Comparison of ENCODE assay signal across 8 cellular contexts in the genomic region with DNA sequence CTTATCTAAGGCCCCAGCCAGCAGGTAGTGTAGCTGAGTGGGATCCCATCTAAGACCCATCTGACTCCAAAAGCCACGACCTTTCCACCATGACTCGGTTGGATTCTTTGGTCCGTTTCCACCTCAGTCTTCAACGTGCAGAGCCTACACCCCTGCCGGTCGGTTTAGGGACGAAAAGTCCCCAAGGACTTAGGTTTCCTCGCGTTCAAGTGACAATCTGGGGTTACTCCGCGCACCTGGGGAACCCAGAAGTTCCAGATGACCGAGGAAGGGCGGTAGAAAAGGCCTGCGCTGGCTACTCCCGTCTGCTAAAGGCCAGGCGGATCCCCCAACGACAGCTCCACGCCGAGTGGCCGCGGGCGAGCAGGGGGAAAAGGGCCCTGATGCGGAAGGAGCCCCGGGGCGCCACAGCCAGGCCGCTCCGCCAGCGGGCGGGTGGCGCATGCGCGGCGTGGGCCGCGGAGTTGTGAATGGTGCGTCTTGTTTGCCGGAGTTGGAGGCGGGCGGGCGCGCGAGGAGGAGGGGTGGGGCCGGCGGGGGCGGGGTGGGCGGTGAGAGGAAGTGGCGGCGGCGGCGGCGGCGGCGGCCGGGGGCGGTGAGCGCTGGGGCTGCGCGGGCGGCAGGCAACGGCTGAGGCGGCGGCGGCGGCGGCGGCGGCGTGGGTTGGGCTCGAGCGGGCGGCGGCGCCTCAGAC. TPM values are rescaled to one million over a fixed set of nuclear protein-coding genes. Genes with fewer than 3 reads are reported as not detected.
DNase-seq lines count a peak whose midpoint lies in the region; ATAC-seq and TF ChIP-seq lines count a peak whose summit lies in the region.

Gene CBFB (plus strand): TSS at position 595 of the 694 bp plus-strand sequence. CDS start 259 bp downstream, outside the sequence.

- POLR2A ChIA-PET in HEK293 (lab: Yijun Ruan, JAX), result interaction anchor here (0.5 to 3.8 kb wide), 6 partner anchors 9 to 149 kb away, joined by 3 to 15 read pairs (median 4); no protein-coding TSS in a partner anchor

- H3K36me3 Mint-ChIP-seq in activated naive CD4-positive, alpha-beta T cell treated with anti-CD3 and anti-CD28 coated beads, Interleukin-2, amount 50 U/mL, for 24 hours, result no peaks in the 10 kb centered on the region

- DNase-seq in GM04504 (ENCODE audit: low read depth) (peak; percentile 79), NAMALWA (ENCODE audit: low spot score) (peak; percentile 95), glomerular endothelial cell (ENCODE audit: extremely low read depth, low read depth, low spot score) (no peak), omental fat pad (ENCODE audit: low spot score) (peak; percentile 77)

- peaks cover 5% of the 10 kb centered on the region; the same call in 1 of the 2 replicates for H3K4me1 ChIP-seq in HEK293 (ENCODE audit: control insufficient read depth, insufficient read depth, low read length)

- no peaks in the 10 kb centered on the region for H3K9me3 Mint-ChIP-seq in activated naive CD4-positive, alpha-beta T cell treated with anti-CD3 and anti-CD28 coated beads, Interleukin-2, amount 50 U/mL, for 24 hours

- peak within 1 kb of the TSS; percentile 84 for H3K4me3 ChIP-seq in HEK293 (ENCODE audit: low read depth, low read length)

- CTCF ChIA-PET in HEK293 (lab: Yijun Ruan, JAX), result interaction anchor here (0.6 to 2.9 kb wide), 8 partner anchors 9 to 1361 kb away, joined by 3 to 25 read pairs (median 3); no protein-coding TSS in a partner anchor

- peak within 1 kb of the TSS; percentile 92 for H3K27ac Mint-ChIP-seq in activated naive CD4-positive, alpha-beta T cell treated with anti-CD3 and anti-CD28 coated beads, Interleukin-2, amount 50 U/mL, for 24 hours

- peak within 1 kb of the TSS; percentile 92 for H3K4me3 Mint-ChIP-seq in activated naive CD4-positive, alpha-beta T cell treated with anti-CD3 and anti-CD28 coated beads, Interleukin-2, amount 50 U/mL, for 24 hours

- H3K27ac ChIP-seq in HEK293 (ENCODE audit: extremely low read depth, low read depth, low read length), result peak within 1 kb of the TSS; percentile 79
- H3K27ac ChIP-seq in temporal lobe (ENCODE audit: low read depth, low read length), result peak within 1 kb of the TSS; percentile 96

- peak; percentile 69 for TF ChIP-seq CTCF in HEK293 (tag by site-specific recombination; IDR thresholded peaks at IDR 0.05)
- TF ChIP-seq CTCF in omental fat pad (IDR thresholded peaks at IDR 0.05), result no peak

- peaks cover 5 to 17% of the 10 kb centered on the region in 2 experiments; a peak in 2 of 3 replicates for H3K36me3 ChIP-seq in HEK293 (ENCODE audit: control insufficient read depth in 2 of 2, insufficient read depth in 1 of 2, low read length in 2 of 2)

- H3K27me3 Mint-ChIP-seq in activated naive CD4-positive, alpha-beta T cell treated with anti-CD3 and anti-CD28 coated beads, Interleukin-2, amount 50 U/mL, for 24 hours, result no peaks in the 10 kb centered on the region

- peaks cover 46% of the 10 kb centered on the region for H3K4me1 Mint-ChIP-seq in activated naive CD4-positive, alpha-beta T cell treated with anti-CD3 and anti-CD28 coated beads, Interleukin-2, amount 50 U/mL, for 24 hours

- ATAC-seq in SK-N-SH treated with all-trans-retinoic acid at 6 μM for 48 hours, result peak; percentile 84
- ATAC-seq in omental fat pad (ENCODE audit: low FRiP score), result peak; percentile 94

- no peaks in the 10 kb centered on the region for H3K9me3 ChIP-seq in HEK293 (ENCODE audit: control insufficient read depth, insufficient read depth, low read depth, low read length)

TF ChIP-seq in HEK293, 187 proteins besides CTCF, POLR2A, EP300 and RAD21 (continues in another document):
- TF ChIP-seq, protein P1, sequence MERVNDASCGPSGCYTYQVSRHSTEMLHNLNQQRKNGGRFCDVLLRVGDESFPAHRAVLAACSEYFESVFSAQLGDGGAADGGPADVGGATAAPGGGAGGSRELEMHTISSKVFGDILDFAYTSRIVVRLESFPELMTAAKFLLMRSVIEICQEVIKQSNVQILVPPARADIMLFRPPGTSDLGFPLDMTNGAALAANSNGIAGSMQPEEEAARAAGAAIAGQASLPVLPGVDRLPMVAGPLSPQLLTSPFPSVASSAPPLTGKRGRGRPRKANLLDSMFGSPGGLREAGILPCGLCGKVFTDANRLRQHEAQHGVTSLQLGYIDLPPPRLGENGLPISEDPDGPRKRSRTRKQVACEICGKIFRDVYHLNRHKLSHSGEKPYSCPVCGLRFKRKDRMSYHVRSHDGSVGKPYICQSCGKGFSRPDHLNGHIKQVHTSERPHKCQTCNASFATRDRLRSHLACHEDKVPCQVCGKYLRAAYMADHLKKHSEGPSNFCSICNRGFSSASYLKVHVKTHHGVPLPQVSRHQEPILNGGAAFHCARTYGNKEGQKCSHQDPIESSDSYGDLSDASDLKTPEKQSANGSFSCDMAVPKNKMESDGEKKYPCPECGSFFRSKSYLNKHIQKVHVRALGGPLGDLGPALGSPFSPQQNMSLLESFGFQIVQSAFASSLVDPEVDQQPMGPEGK (tag by site-specific recombination; IDR thresholded peaks at IDR 0.05), result peak; percentile 53
- peak; percentile 56 for TF ChIP-seq ZNF692 (tag by site-specific recombination; IDR thresholded peaks at IDR 0.05)
- peak; percentile 85 for TF ChIP-seq ZNF600 (tag by site-specific recombination; IDR thresholded peaks at IDR 0.05)
- TF ChIP-seq PRDM1 (tag by site-specific recombination; IDR thresholded peaks at IDR 0.05), result no peak
- TF ChIP-seq IKZF3 (tag by site-specific recombination; IDR thresholded peaks at IDR 0.05), result no peak

TF ChIP-seq in SK-N-SH treated with all-trans-retinoic acid at 6 μM for 48 hours, 23 proteins besides CTCF, POLR2A, EP300 and RAD21:
- TF ChIP-seq TOX (CRISPR knock-in tag; IDR thresholded peaks at IDR 0.05; ENCODE audit: borderline replicate concordance) (no peak), BACH2 (CRISPR knock-in tag; IDR thresholded peaks at IDR 0.05; ENCODE audit: borderline replicate concordance) (no peak), ARNTL (CRISPR knock-in tag; IDR thresholded peaks at IDR 0.05; ENCODE audit: borderline replicate concordance, low read depth) (no peak), ZC3H10 (CRISPR knock-in tag; IDR thresholded peaks at IDR 0.05) (no peak), ZFP30 (CRISPR knock-in tag; IDR thresholded peaks at IDR 0.05) (no peak)
- TF ChIP-seq, protein P2, sequence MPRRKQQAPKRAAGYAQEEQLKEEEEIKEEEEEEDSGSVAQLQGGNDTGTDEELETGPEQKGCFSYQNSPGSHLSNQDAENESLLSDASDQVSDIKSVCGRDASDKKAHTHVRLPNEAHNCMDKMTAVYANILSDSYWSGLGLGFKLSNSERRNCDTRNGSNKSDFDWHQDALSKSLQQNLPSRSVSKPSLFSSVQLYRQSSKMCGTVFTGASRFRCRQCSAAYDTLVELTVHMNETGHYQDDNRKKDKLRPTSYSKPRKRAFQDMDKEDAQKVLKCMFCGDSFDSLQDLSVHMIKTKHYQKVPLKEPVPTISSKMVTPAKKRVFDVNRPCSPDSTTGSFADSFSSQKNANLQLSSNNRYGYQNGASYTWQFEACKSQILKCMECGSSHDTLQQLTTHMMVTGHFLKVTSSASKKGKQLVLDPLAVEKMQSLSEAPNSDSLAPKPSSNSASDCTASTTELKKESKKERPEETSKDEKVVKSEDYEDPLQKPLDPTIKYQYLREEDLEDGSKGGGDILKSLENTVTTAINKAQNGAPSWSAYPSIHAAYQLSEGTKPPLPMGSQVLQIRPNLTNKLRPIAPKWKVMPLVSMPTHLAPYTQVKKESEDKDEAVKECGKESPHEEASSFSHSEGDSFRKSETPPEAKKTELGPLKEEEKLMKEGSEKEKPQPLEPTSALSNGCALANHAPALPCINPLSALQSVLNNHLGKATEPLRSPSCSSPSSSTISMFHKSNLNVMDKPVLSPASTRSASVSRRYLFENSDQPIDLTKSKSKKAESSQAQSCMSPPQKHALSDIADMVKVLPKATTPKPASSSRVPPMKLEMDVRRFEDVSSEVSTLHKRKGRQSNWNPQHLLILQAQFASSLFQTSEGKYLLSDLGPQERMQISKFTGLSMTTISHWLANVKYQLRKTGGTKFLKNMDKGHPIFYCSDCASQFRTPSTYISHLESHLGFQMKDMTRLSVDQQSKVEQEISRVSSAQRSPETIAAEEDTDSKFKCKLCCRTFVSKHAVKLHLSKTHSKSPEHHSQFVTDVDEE (CRISPR knock-in tag; IDR thresholded peaks at IDR 0.05), result no peak

RNA-seq across cellular contexts. Expression of gene CBFB, which starts in this region (rescaled TPM):
- total RNA-seq in glomerular endothelial cell (52.3 and 60.4 TPM in 2 replicates), omental fat pad (10 to 100 TPM; 30.3 to 77.6 (median 35.4) TPM), temporal lobe (35.7 TPM)
